17 cellular contexts compared by ENCODE assay signal in genomic region chr15:74200871-74201419, GRCh38. TPM values are rescaled to one million over a fixed set of nuclear protein-coding genes. Genes with fewer than 3 reads are reported as not detected.
DNase-seq lines count a peak whose midpoint lies in the region; TF ChIP-seq lines count a peak whose summit lies in the region.
"Had no signal": no experiment of that assay in that cellular context is flagged by ENCODE, and none has a peak within 500 bp of the region (broad histone marks: within the 10 kb centered on the region; RNA-seq: fewer than 3 reads in every experiment).

No MANE protein-coding gene starts in this region.

- TF ChIP-seq POLR2A in breast epithelium (IDR thresholded peaks at IDR 0.05): no peak

- H3K27ac ChIP-seq in AG04450 (ENCODE audit: low read depth, low read length): peak overlapping the region; percentile 3
- peak overlapping the region; percentile 60 to 86 for H3K27ac ChIP-seq in breast epithelium
- H3K27ac ChIP-seq: KMS-11, Peyer's patch had no signal

- intact Hi-C loops in breast epithelium (cut with DNase I; ENCODE audit: low total_unique reads): no loop called here

- peak overlapping the region; percentile 91 for H3K27ac Mint-ChIP-seq in mesothelial cell of epicardium
- H3K27ac Mint-ChIP-seq in endothelial cell (ENCODE audit: unreplicated experiment): no peak overlapping the region
- H3K27ac Mint-ChIP-seq: CD4-positive, alpha-beta memory T cell had no signal

- H3K36me3 Mint-ChIP-seq in mesothelial cell of epicardium (no peaks in the 10 kb centered on the region), endothelial cell (ENCODE audit: low read depth, unreplicated experiment) (no peaks in the 10 kb centered on the region)
- H3K36me3 Mint-ChIP-seq: CD4-positive, alpha-beta memory T cell had no signal

- H3K9me3 Mint-ChIP-seq in mesothelial cell of epicardium (no peaks in the 10 kb centered on the region), endothelial cell (ENCODE audit: unreplicated experiment) (no peaks in the 10 kb centered on the region)
- H3K9me3 Mint-ChIP-seq: CD4-positive, alpha-beta memory T cell had no signal

- no peak for DNase-seq in AG04450 (ENCODE audit: low read depth, low spot score)
- no peak for DNase-seq in HFF-Myc (ENCODE audit: extremely low read depth, low read depth)
- DNase-seq in breast epithelium (ENCODE audit: low spot score in 2 of 2): no peak
- no peak for DNase-seq in mesothelial cell of epicardium (ENCODE audit: low spot score in 2 of 2, unreplicated experiment in 2 of 2)
- no peak for DNase-seq in NCI-H446 treated with DMSO at 0.1 percent for 48 hours (lab: John Stamatoyannopoulos, UW)
- no peak for DNase-seq in dermis blood vessel endothelial cell
- DNase-seq in endothelial cell (ENCODE audit: low spot score): no peak
- DNase-seq in activated CD4-positive, CD25-positive, alpha-beta regulatory T cell treated with anti-CD3 and anti-CD28 coated beads, Interleukin-2, amount 50 U/mL, for 72 hours: no peak
- DNase-seq: activated T-cell treated with anti-CD3 and anti-CD28 coated beads for 4 hours; CD4-positive, alpha-beta memory T cell; NCI-H2171 treated with DMSO at 0.1 percent for 48 hours; stimulated activated CD4-positive, alpha-beta T cell treated with anti-CD3 and anti-CD28 coated beads, Interleukin-4, amount 100 ng/mL, for 24 hours had no signal

- H3K4me1 ChIP-seq in breast epithelium: peaks cover 6 to 14% of the 10 kb centered on the region in 2 donors

- no peaks in the 10 kb centered on the region; the same call in 1 of the 2 replicates for H3K9me3 ChIP-seq in AG04450 (ENCODE audit: control insufficient read depth, insufficient read depth, low read length)
- H3K9me3 ChIP-seq in breast epithelium: no peaks in the 10 kb centered on the region
- H3K9me3 ChIP-seq: HAP-1, Peyer's patch had no signal

- TF ChIP-seq CTCF in AG04450 (IDR thresholded peaks at IDR 0.05; ENCODE audit: low read depth, low read length) (no peak), HFF-Myc (IDR thresholded peaks at IDR 0.05; ENCODE audit: low read depth, low read length, missing control alignments) (no peak), breast epithelium (IDR thresholded peaks at IDR 0.05) (no peak), mesothelial cell of epicardium (IDR thresholded peaks at IDR 0.05; ENCODE audit: unreplicated experiment) (no peak), endothelial cell (IDR thresholded peaks at IDR 0.05; ENCODE audit: unreplicated experiment) (no peak)

- POLR2A ChIA-PET in AG04450 (lab: Yijun Ruan, JAX): no interaction called here

- peaks cover 4% of the 10 kb centered on the region for H3K27me3 ChIP-seq in AG04450 (ENCODE audit: control insufficient read depth, insufficient read depth, low read length)
- H3K27me3 ChIP-seq in breast epithelium: no peaks in the 10 kb centered on the region
- H3K27me3 ChIP-seq: Peyer's patch had no signal

- peaks cover 63% of the 10 kb centered on the region for H3K4me1 Mint-ChIP-seq in mesothelial cell of epicardium
- peaks cover 33% of the 10 kb centered on the region for H3K4me1 Mint-ChIP-seq in endothelial cell (ENCODE audit: unreplicated experiment)
- H3K4me1 Mint-ChIP-seq: CD4-positive, alpha-beta memory T cell had no signal

- H3K27me3 Mint-ChIP-seq in mesothelial cell of epicardium (ENCODE audit: low read depth): peaks cover 4% of the 10 kb centered on the region
- H3K27me3 Mint-ChIP-seq in endothelial cell (ENCODE audit: unreplicated experiment): peaks cover 4% of the 10 kb centered on the region

- H3K4me3 ChIP-seq in AG04450 (ENCODE audit: low read depth, low read length): no peak overlapping the region
- H3K4me3 ChIP-seq in HFF-Myc (replicated peaks; ENCODE audit: low read depth, low read length): peak overlapping the region; percentile 36
- H3K4me3 ChIP-seq in breast epithelium: peak overlapping the region in 1 of 3 donors; percentile 17
- H3K4me3 ChIP-seq: HAP-1, Peyer's patch had no signal

- no peaks in the 10 kb centered on the region for H3K36me3 ChIP-seq in breast epithelium
- H3K36me3 ChIP-seq: HAP-1, Peyer's patch had no signal

- CTCF ChIA-PET in AG04450 (lab: Charles Lee): no interaction called here

- H3K4me3 Mint-ChIP-seq in mesothelial cell of epicardium: peak overlapping the region; percentile 66
- H3K4me3 Mint-ChIP-seq in endothelial cell (ENCODE audit: unreplicated experiment): no peak overlapping the region
- H3K4me3 Mint-ChIP-seq: CD4-positive, alpha-beta memory T cell had no signal

RNA-seq across cellular contexts. Expression of gene STRA6, which starts 1.6 kb away (rescaled TPM):
- polyA plus RNA-seq in AG04450 (2011; rRNA removed): 0.07 and 0.12 TPM in 2 replicates
- 0.17 and 0.32 TPM in 2 replicates for polyA minus RNA-seq in AG04450 (2011; rRNA and poly(A)+ RNA removed)
- 1 to 10 TPM in 1 of 3 donors, under 1 TPM in 1, not detected in 1; 0.98 to 1.0 TPM for total RNA-seq in breast epithelium
- 101 to 114 TPM (median 111 TPM) in 3 replicates for total RNA-seq in mesothelial cell of epicardium
- 0.51 TPM in 1 of 2 replicates, not detected in the other for total RNA-seq in dermis blood vessel endothelial cell
- 9.2 TPM for total RNA-seq in endothelial cell (ENCODE audit: unreplicated experiment)
- total RNA-seq: CD4-positive, alpha-beta memory T cell; subcutaneous adipose tissue had no signal
- polyA plus RNA-seq: CD4-positive, alpha-beta memory T cell had no signal

RNA-seq across cellular contexts. Expression of gene ISLR, which starts 27.4 kb away (rescaled TPM):
- polyA plus RNA-seq in AG04450 (2011; rRNA removed): 2.3 and 3.0 TPM in 2 replicates
- polyA minus RNA-seq in AG04450 (2011; rRNA and poly(A)+ RNA removed): 0.96 and 1.0 TPM in 2 replicates
- total RNA-seq in breast epithelium: 10 to 100 TPM; 49.2 to 88.0 (median 71.8) TPM
- 59.8 to 66.8 TPM (median 64.9 TPM) in 3 replicates for total RNA-seq in mesothelial cell of epicardium
- total RNA-seq in dermis blood vessel endothelial cell: 0.17 and 0.79 TPM in 2 replicates
- total RNA-seq in endothelial cell (ENCODE audit: unreplicated experiment): 0.51 TPM
- total RNA-seq: CD4-positive, alpha-beta memory T cell had no signal
- polyA plus RNA-seq: CD4-positive, alpha-beta memory T cell had no signal

RNA-seq across cellular contexts. Expression of gene CCDC33, which starts 35.2 kb away (rescaled TPM):
- not detected in 2 replicates for polyA plus RNA-seq in AG04450 (2011; rRNA removed)
- polyA minus RNA-seq in AG04450 (2011; rRNA and poly(A)+ RNA removed): not detected in 2 replicates
- total RNA-seq in breast epithelium (under 1 TPM in 1 of 3 donors, not detected in 2; 0.33 TPM), mesothelial cell of epicardium (4.2 to 6.4 TPM (median 5.0 TPM) in 3 replicates), dermis blood vessel endothelial cell (0.05 TPM in 1 of 2 replicates, not detected in the other), endothelial cell (ENCODE audit: unreplicated experiment) (0.51 TPM)
- total RNA-seq: aorta; CD4-positive, alpha-beta memory T cell; subcutaneous adipose tissue had no signal
- polyA plus RNA-seq: aorta; CD4-positive, alpha-beta memory T cell had no signal

Comparison
In these comparisons a context has a peak if more than half of its experiments do, and no peak if none do; other contexts are left out.
1. RNA of gene ISLR, which starts 27.4 kb away (total RNA-seq): 49.2 to 88.0 TPM in breast epithelium and 59.8 to 66.8 TPM in mesothelial cell of epicardium; 0.51 TPM in endothelial cell (single experiment) and 0.17 to 0.79 TPM in dermis blood vessel endothelial cell; every median in the first group is over 10 times any median in the second.